Comparison of ENCODE assay signal across 1 cellular context in genomic region chr11:68481579-68482240, GRCh38.
TF ChIP-seq lines count a peak whose summit lies in the region.

No MANE protein-coding gene starts in this region.

TF ChIP-seq in GM12878, 131 proteins besides CTCF, POLR2A, EP300 and RAD21:
- TF ChIP-seq YY1 (IDR thresholded peaks at IDR 0.05; ENCODE audit: low read depth, low read length) (no peak), ZNF207 (IDR thresholded peaks at IDR 0.05; ENCODE audit: borderline replicate concordance) (no peak), HCFC1 (IDR thresholded peaks at IDR 0.05; ENCODE audit: low read length) (no peak), RBBP5 (conservative IDR thresholded peaks at IDR 0.05) (no peak), TARDBP (IDR thresholded peaks at IDR 0.05; ENCODE audit: borderline replicate concordance) (no peak), EZH2 (IDR thresholded peaks at IDR 0.05; ENCODE audit: borderline replicate concordance, control insufficient read depth, low read depth, low read length) (no peak), IRF4 (IDR thresholded peaks at IDR 0.05; ENCODE audit: low read depth, low read length) (no peak), ZNF217 (IDR thresholded peaks at IDR 0.05) (no peak), ZBTB4 (CRISPR knock-in tag; IDR thresholded peaks at IDR 0.05) (no peak), PRDM15 (CRISPR knock-in tag; IDR thresholded peaks at IDR 0.05) (no peak), CEBPB (IDR thresholded peaks at IDR 0.05; ENCODE audit: borderline replicate concordance in 1 of 2, low read depth in 2 of 2, low read length in 2 of 2) (no peak), NR2C1 (IDR thresholded peaks at IDR 0.05) (no peak), ZBED1 (IDR thresholded peaks at IDR 0.05; ENCODE audit: borderline replicate concordance) (no peak)
